In genomic region chr4:170581969-170582368, GRCh38 we compare ENCODE assay signal across 28 cellular contexts.
"Had no signal": no experiment of that assay in that cellular context is flagged by ENCODE, and none has a peak within 500 bp of the region (broad histone marks: within the 10 kb centered on the region; RNA-seq: fewer than 3 reads in every experiment).

No MANE protein-coding gene starts in this region.

- H3K4me2 ChIP-seq: neural progenitor cell, smooth muscle cell had no signal

- ATAC-seq: heart right ventricle; left lobe of liver; mucosa of descending colon; natural killer cell treated with Interleukin-12 subunit alpha and Interleukin-12 subunit beta and Interleukin-15 and Interleukin-18, amount 100 ng/mL, for 72 hours; sciatic nerve; stimulated activated effector memory CD8-positive, alpha-beta T cell treated with anti-CD3 and anti-CD28 coated beads, Interleukin-12 subunit alpha, Interleukin-12 subunit beta, amount 100 ng/mL, for 72 hours had no signal

- H3K27me3 Mint-ChIP-seq: memory B cell; naive B cell; natural killer cell treated with Interleukin-12 subunit alpha and Interleukin-12 subunit beta and Interleukin-15 and Interleukin-18, amount 100 ng/mL, for 72 hours had no signal

- H3K4me3 Mint-ChIP-seq: memory B cell; mesothelial cell of epicardium; naive B cell; natural killer cell treated with Interleukin-12 subunit alpha and Interleukin-12 subunit beta and Interleukin-15 and Interleukin-18, amount 100 ng/mL, for 72 hours; neural progenitor cell; stimulated activated effector memory CD8-positive, alpha-beta T cell treated with anti-CD3 and anti-CD28 coated beads, Interleukin-12 subunit alpha, Interleukin-12 subunit beta, amount 100 ng/mL, for 72 hours had no signal

- H3K36me3 ChIP-seq: esophagus muscularis mucosa, heart right ventricle, neural progenitor cell, prostate gland, right atrium auricular region, stomach, tibial artery, upper lobe of left lung had no signal

- H3K9me3 ChIP-seq: mucosa of descending colon, prostate gland, tibial artery had no signal

- H3K36me3 Mint-ChIP-seq: memory B cell; naive B cell; neural progenitor cell; stimulated activated effector memory CD8-positive, alpha-beta T cell treated with anti-CD3 and anti-CD28 coated beads, Interleukin-12 subunit alpha, Interleukin-12 subunit beta, amount 100 ng/mL, for 72 hours had no signal

- DNase-seq: dorsolateral prefrontal cortex; effector CD4-positive, alpha-beta T cell; foreskin melanocyte; glutamatergic neuron; heart right ventricle; hippocampal formation; kidney; mucosa of descending colon; naive B cell; stimulated activated CD4-positive, alpha-beta T cell treated with anti-CD3 and anti-CD28 coated beads, Interleukin-12 subunit alpha, Interleukin-12 subunit beta, amount 100 ng/mL, for 4 hours; stimulated activated CD4-positive, alpha-beta T cell treated with anti-CD3 and anti-CD28 coated beads, Interleukin-1b, Interleukin-23, amount 100 ng/mL, for 48 hours; stimulated activated CD4-positive, alpha-beta T cell treated with anti-CD3 and anti-CD28 coated beads, Interleukin-4, amount 100 ng/mL, for 1 hour; stimulated activated naive CD4-positive, alpha-beta T cell treated with Interleukin-2 at 50 U/mL for 16 hours; stomach; tibial artery; upper lobe of left lung had no signal

- H3K27me3 ChIP-seq: esophagus muscularis mucosa, heart right ventricle, neural progenitor cell, right atrium auricular region, stomach, tibial artery, upper lobe of left lung had no signal

- H3K27ac Mint-ChIP-seq: memory B cell; mesothelial cell of epicardium; naive B cell; natural killer cell treated with Interleukin-12 subunit alpha and Interleukin-12 subunit beta and Interleukin-15 and Interleukin-18, amount 100 ng/mL, for 72 hours; neural progenitor cell; stimulated activated effector memory CD8-positive, alpha-beta T cell treated with anti-CD3 and anti-CD28 coated beads, Interleukin-12 subunit alpha, Interleukin-12 subunit beta, amount 100 ng/mL, for 72 hours had no signal

- H3K9ac ChIP-seq: neural progenitor cell had no signal

- H3K27ac ChIP-seq: dorsolateral prefrontal cortex, esophagus muscularis mucosa, heart right ventricle, neural progenitor cell, prostate gland, right atrium auricular region, stomach, tibial artery, upper lobe of left lung had no signal

- H3K4me1 Mint-ChIP-seq: memory B cell; naive B cell; neural progenitor cell; stimulated activated effector memory CD8-positive, alpha-beta T cell treated with anti-CD3 and anti-CD28 coated beads, Interleukin-12 subunit alpha, Interleukin-12 subunit beta, amount 100 ng/mL, for 72 hours had no signal

- H3K4me1 ChIP-seq: esophagus muscularis mucosa, heart right ventricle, neural progenitor cell, prostate gland, right atrium auricular region, stomach, tibial artery, upper lobe of left lung had no signal

- H3K4me3 ChIP-seq: dorsolateral prefrontal cortex, esophagus muscularis mucosa, heart right ventricle, lung, mucosa of descending colon, neural progenitor cell, prostate gland, right atrium auricular region, smooth muscle cell, stomach, tibial artery, upper lobe of left lung had no signal
